Comparison of ENCODE assay signal across 15 cellular contexts in the genomic region with DNA sequence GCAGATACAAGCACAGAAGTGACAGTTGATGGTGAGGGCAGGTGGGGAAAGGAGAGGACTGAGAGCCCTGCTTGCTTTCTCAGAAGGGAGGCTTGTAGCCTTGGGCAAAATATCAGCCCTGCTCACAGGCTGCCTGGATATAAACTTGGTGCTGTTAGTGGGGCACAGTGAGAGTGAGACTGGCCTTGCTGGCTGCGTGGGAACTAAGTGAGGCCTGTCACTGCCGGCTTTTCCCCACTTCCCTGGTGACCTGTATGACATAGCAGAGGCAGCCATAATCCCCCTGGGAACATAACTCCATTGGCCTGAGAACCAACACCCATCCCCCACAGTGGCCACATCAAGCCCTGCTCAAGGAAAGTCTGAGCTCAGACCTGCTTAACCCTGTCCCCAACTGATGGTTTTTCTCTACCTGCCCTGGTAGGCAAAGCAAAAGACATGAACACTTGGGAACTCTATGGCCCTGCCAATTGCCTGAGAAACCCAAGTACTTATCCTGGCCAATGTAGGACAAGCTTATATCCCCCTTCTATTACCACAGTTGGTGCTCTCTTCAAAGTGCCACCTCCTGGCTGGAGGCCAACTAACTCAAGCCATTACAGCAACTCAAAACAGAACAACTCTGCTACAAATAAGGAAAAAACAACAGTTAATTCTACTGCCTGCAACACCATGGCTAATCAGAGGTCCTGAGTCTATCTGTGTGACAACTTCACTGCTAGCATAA.
DNase-seq lines count a peak whose midpoint lies in the region; ATAC-seq and TF ChIP-seq lines count a peak whose summit lies in the region.
"Had no signal": no experiment of that assay in that cellular context is flagged by ENCODE, and none has a peak within 500 bp of the region (broad histone marks: within the 10 kb centered on the region; RNA-seq: fewer than 3 reads in every experiment).

No MANE protein-coding gene starts in this region.

- H3K9me3 Mint-ChIP-seq in neural crest cell, result peaks cover 21% of the 10 kb centered on the region
- peaks cover 2% of the 10 kb centered on the region for H3K9me3 Mint-ChIP-seq in activated CD8-positive, alpha-beta memory T cell treated with anti-CD3 and anti-CD28 coated beads, Interleukin-2, amount 10 ng/mL, durations not matched to agents 7 days and 5 days (ENCODE audit: low read depth)

- H3K27ac Mint-ChIP-seq in neural crest cell (ENCODE audit: unreplicated experiment), result peak overlapping the region; percentile 62
- no peak overlapping the region for H3K27ac Mint-ChIP-seq in activated CD8-positive, alpha-beta memory T cell treated with anti-CD3 and anti-CD28 coated beads, Interleukin-2, amount 10 ng/mL, durations not matched to agents 7 days and 5 days
- H3K27ac Mint-ChIP-seq: GM23338 had no signal

- peak; percentile 10 for DNase-seq in ELF-1 (ENCODE audit: low read depth, low spot score)
- DNase-seq in NCI-H345 (lab: John Stamatoyannopoulos, UW), result peak; percentile 44
- DNase-seq in neural crest cell (ENCODE audit: low read depth, low spot score), result no peak
- no peak for DNase-seq in activated CD8-positive, alpha-beta memory T cell treated with anti-CD3 and anti-CD28 coated beads, Interleukin-2, amount 50 U/mL, for 48 hours
- DNase-seq in NCI-H1436 (lab: John Stamatoyannopoulos, UW), result no peak
- DNase-seq in activated CD8-positive, alpha-beta memory T cell treated with anti-CD3 and anti-CD28 coated beads, Interleukin-2, amount 10 ng/mL, durations not matched to agents 7 days and 5 days, result no peak
- DNase-seq: KG1, NCI-H1092 treated with DMSO at 0.1 percent for 48 hours, NCI-H2029 treated with DMSO at 0.1 percent for 48 hours, NCI-H2227 treated with DMSO at 0.1 percent for 48 hours, NCI-H774, Right ventricle myocardium superior had no signal

- TF ChIP-seq CTCF in neural crest cell (conservative IDR thresholded peaks at IDR 0.05), result no peak

- H3K4me1 Mint-ChIP-seq in neural crest cell, result no peaks in the 10 kb centered on the region
- no peaks in the 10 kb centered on the region for H3K4me1 Mint-ChIP-seq in activated CD8-positive, alpha-beta memory T cell treated with anti-CD3 and anti-CD28 coated beads, Interleukin-2, amount 10 ng/mL, durations not matched to agents 7 days and 5 days
- H3K4me1 Mint-ChIP-seq: GM23338 had no signal

- CTCF ChIA-PET in activated CD8-positive, alpha-beta memory T cell treated with anti-CD3 and anti-CD28 coated beads, Interleukin-2, amount 10 ng/mL, durations not matched to agents 7 days and 5 days (lab: Charles Lee), result no interaction called here

- H3K36me3 Mint-ChIP-seq in neural crest cell (ENCODE audit: low read depth), result peaks cover 17% of the 10 kb centered on the region
- no peaks in the 10 kb centered on the region for H3K36me3 Mint-ChIP-seq in activated CD8-positive, alpha-beta memory T cell treated with anti-CD3 and anti-CD28 coated beads, Interleukin-2, amount 10 ng/mL, durations not matched to agents 7 days and 5 days

- ATAC-seq in GM18868 (IDR thresholded peaks at IDR 0.05; ENCODE audit: unreplicated experiment), result peak; percentile 53
- no peak for ATAC-seq in activated CD8-positive, alpha-beta memory T cell treated with anti-CD3 and anti-CD28 coated beads, Interleukin-2, amount 10 ng/mL, durations not matched to agents 7 days and 5 days
- ATAC-seq: GM23338, Panc1 had no signal

- H3K4me3 Mint-ChIP-seq in neural crest cell, result no peak overlapping the region
- H3K4me3 Mint-ChIP-seq in activated CD8-positive, alpha-beta memory T cell treated with anti-CD3 and anti-CD28 coated beads, Interleukin-2, amount 10 ng/mL, durations not matched to agents 7 days and 5 days, result no peak overlapping the region
- H3K4me3 Mint-ChIP-seq: GM23338 had no signal

- H3K27me3 Mint-ChIP-seq in neural crest cell (ENCODE audit: low read depth), result no peaks in the 10 kb centered on the region
- H3K27me3 Mint-ChIP-seq in activated CD8-positive, alpha-beta memory T cell treated with anti-CD3 and anti-CD28 coated beads, Interleukin-2, amount 10 ng/mL, durations not matched to agents 7 days and 5 days, result no peaks in the 10 kb centered on the region

Comparison
In these comparisons a context has a peak if more than half of its experiments do, and no peak if none do; other contexts are left out.
1. DNase-seq: peak in ELF-1 (single experiment) and NCI-H345 (single experiment); none in neural crest cell (single experiment), activated CD8-positive, alpha-beta memory T cell treated with anti-CD3 and anti-CD28 coated beads, Interleukin-2, amount 50 U/mL, for 48 hours (single experiment), NCI-H1436 (single experiment) and activated CD8-positive, alpha-beta memory T cell treated with anti-CD3 and anti-CD28 coated beads, Interleukin-2, amount 10 ng/mL, durations not matched to agents 7 days and 5 days (single experiment).